Comparison of ENCODE assay signal across 26 cellular contexts in the genomic region with DNA sequence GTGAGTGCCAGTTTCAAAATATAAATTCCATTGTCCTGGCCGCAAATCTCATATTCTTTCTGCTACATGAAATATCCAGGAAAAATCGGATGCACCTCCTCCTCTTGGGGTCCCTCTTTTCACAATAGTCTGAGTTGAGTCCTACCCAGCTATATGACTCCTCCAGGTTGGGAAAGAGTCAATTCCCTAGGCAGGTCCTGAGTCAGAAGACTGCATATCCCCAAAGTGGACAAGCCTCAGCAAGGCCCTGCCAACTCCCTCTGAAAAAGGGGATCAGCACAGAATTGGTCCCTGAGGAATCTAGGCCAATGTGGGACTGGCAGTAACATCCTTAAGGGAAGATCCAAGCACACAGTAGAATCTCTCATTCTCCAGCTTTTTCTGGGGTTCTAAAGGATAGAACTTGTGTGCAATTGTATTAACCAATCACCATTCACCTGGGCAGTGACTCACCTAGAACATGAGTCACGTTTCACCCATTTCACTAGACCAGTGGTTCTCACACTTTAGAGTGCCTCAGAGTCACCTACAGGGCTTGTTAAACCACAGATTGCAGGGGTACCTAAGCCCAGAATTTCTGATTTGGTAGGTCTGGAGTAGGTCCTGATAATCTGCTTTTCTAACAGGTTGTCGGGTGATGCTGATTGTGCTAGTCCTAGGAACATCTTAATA. TPM values are rescaled to one million over a fixed set of nuclear protein-coding genes. Genes with fewer than 3 reads are reported as not detected.
DNase-seq lines count a peak whose midpoint lies in the region; ATAC-seq lines count a peak whose summit lies in the region.
"Had no signal": no experiment of that assay in that cellular context is flagged by ENCODE, and none has a peak within 500 bp of the region (broad histone marks: within the 10 kb centered on the region; RNA-seq: fewer than 3 reads in every experiment).

No MANE protein-coding gene starts in this region.

- H3K36me3 Mint-ChIP-seq in activated naive CD8-positive, alpha-beta T cell treated with anti-CD3 and anti-CD28 coated beads, Interleukin-2, amount 50 U/mL, for 24 hours (ENCODE audit: low read depth), result no peaks in the 10 kb centered on the region
- H3K36me3 Mint-ChIP-seq in activated naive CD8-positive, alpha-beta T cell treated with anti-CD3 and anti-CD28 coated beads for 36 hours, result no peaks in the 10 kb centered on the region
- H3K36me3 Mint-ChIP-seq in stimulated activated effector memory CD8-positive, alpha-beta T cell treated with anti-CD3 and anti-CD28 coated beads, Interleukin-12 subunit alpha, Interleukin-12 subunit beta, amount 100 ng/mL, for 72 hours, result no peaks in the 10 kb centered on the region
- H3K36me3 Mint-ChIP-seq: CD4-positive, CD25-positive, alpha-beta regulatory T cell; stimulated activated naive B cell treated with anti-CD40 and anti-IgM and Interleukin-4, amounts not matched to agents 10 μg/mL and 1 μg/mL and 100 μg/mL, for 72 hours; T-cell had no signal

- ATAC-seq in activated naive CD8-positive, alpha-beta T cell treated with anti-CD3 and anti-CD28 coated beads, Interleukin-2, amount 50 U/mL, for 24 hours, result peak; percentile 63
- ATAC-seq in stimulated activated effector memory CD8-positive, alpha-beta T cell treated with anti-CD3 and anti-CD28 coated beads, Interleukin-12 subunit alpha, Interleukin-12 subunit beta, amount 100 ng/mL, for 72 hours, result peak; percentile 61
- ATAC-seq: effector memory CD8-positive, alpha-beta T cell; left lung; stimulated activated naive B cell treated with anti-CD40 and anti-IgM and Interleukin-4, amounts not matched to agents 10 μg/mL and 1 μg/mL and 100 μg/mL, for 72 hours; T-cell had no signal

- H3K4me1 Mint-ChIP-seq in activated naive CD8-positive, alpha-beta T cell treated with anti-CD3 and anti-CD28 coated beads, Interleukin-2, amount 50 U/mL, for 24 hours, result no peaks in the 10 kb centered on the region
- H3K4me1 Mint-ChIP-seq in activated naive CD8-positive, alpha-beta T cell treated with anti-CD3 and anti-CD28 coated beads for 36 hours, result no peaks in the 10 kb centered on the region
- no peaks in the 10 kb centered on the region for H3K4me1 Mint-ChIP-seq in stimulated activated effector memory CD8-positive, alpha-beta T cell treated with anti-CD3 and anti-CD28 coated beads, Interleukin-12 subunit alpha, Interleukin-12 subunit beta, amount 100 ng/mL, for 72 hours
- H3K4me1 Mint-ChIP-seq: CD4-positive, CD25-positive, alpha-beta regulatory T cell; stimulated activated naive B cell treated with anti-CD40 and anti-IgM and Interleukin-4, amounts not matched to agents 10 μg/mL and 1 μg/mL and 100 μg/mL, for 72 hours; T-cell had no signal

- no peaks in the 10 kb centered on the region for H3K27me3 Mint-ChIP-seq in activated naive CD8-positive, alpha-beta T cell treated with anti-CD3 and anti-CD28 coated beads, Interleukin-2, amount 50 U/mL, for 24 hours
- H3K27me3 Mint-ChIP-seq in activated naive CD8-positive, alpha-beta T cell treated with anti-CD3 and anti-CD28 coated beads for 36 hours, result no peaks in the 10 kb centered on the region

- no peaks in the 10 kb centered on the region for H3K9me3 Mint-ChIP-seq in activated naive CD8-positive, alpha-beta T cell treated with anti-CD3 and anti-CD28 coated beads, Interleukin-2, amount 50 U/mL, for 24 hours
- H3K9me3 Mint-ChIP-seq in activated naive CD8-positive, alpha-beta T cell treated with anti-CD3 and anti-CD28 coated beads for 36 hours, result peaks cover 9% of the 10 kb centered on the region
- H3K9me3 Mint-ChIP-seq in stimulated activated effector memory CD8-positive, alpha-beta T cell treated with anti-CD3 and anti-CD28 coated beads, Interleukin-12 subunit alpha, Interleukin-12 subunit beta, amount 100 ng/mL, for 72 hours, result peaks cover 4% of the 10 kb centered on the region
- H3K9me3 Mint-ChIP-seq: nephron had no signal

- H3K27ac Mint-ChIP-seq in activated naive CD8-positive, alpha-beta T cell treated with anti-CD3 and anti-CD28 coated beads, Interleukin-2, amount 50 U/mL, for 24 hours, result no peak overlapping the region
- H3K27ac Mint-ChIP-seq in activated naive CD8-positive, alpha-beta T cell treated with anti-CD3 and anti-CD28 coated beads for 36 hours, result no peak overlapping the region
- H3K27ac Mint-ChIP-seq in stimulated activated effector memory CD8-positive, alpha-beta T cell treated with anti-CD3 and anti-CD28 coated beads, Interleukin-12 subunit alpha, Interleukin-12 subunit beta, amount 100 ng/mL, for 72 hours, result no peak overlapping the region
- H3K27ac Mint-ChIP-seq: CD4-positive, CD25-positive, alpha-beta regulatory T cell; effector memory CD8-positive, alpha-beta T cell; nephron; stimulated activated naive B cell treated with anti-CD40 and anti-IgM and Interleukin-4, amounts not matched to agents 10 μg/mL and 1 μg/mL and 100 μg/mL, for 72 hours; T-cell had no signal

- H3K4me3 Mint-ChIP-seq in activated naive CD8-positive, alpha-beta T cell treated with anti-CD3 and anti-CD28 coated beads, Interleukin-2, amount 50 U/mL, for 24 hours, result no peak overlapping the region
- H3K4me3 Mint-ChIP-seq in activated naive CD8-positive, alpha-beta T cell treated with anti-CD3 and anti-CD28 coated beads for 36 hours, result no peak overlapping the region
- no peak overlapping the region for H3K4me3 Mint-ChIP-seq in stimulated activated effector memory CD8-positive, alpha-beta T cell treated with anti-CD3 and anti-CD28 coated beads, Interleukin-12 subunit alpha, Interleukin-12 subunit beta, amount 100 ng/mL, for 72 hours
- H3K4me3 Mint-ChIP-seq: CD4-positive, CD25-positive, alpha-beta regulatory T cell; effector memory CD8-positive, alpha-beta T cell; nephron; stimulated activated naive B cell treated with anti-CD40 and anti-IgM and Interleukin-4, amounts not matched to agents 10 μg/mL and 1 μg/mL and 100 μg/mL, for 72 hours; T-cell had no signal

- no peak for DNase-seq in activated naive CD8-positive, alpha-beta T cell treated with anti-CD3 and anti-CD28 coated beads, Interleukin-2, amount 50 U/mL, for 24 hours
- no peak for DNase-seq in activated naive CD8-positive, alpha-beta T cell treated with anti-CD3 and anti-CD28 coated beads for 36 hours
- DNase-seq in LoVo (ENCODE audit: low spot score) (peak; percentile 9), astrocyte of the hippocampus (ENCODE audit: low read depth, low spot score) (peak; percentile 8), DMS153 treated with DMSO at 0.1 percent for 48 hours (lab: John Stamatoyannopoulos, UW; ENCODE audit: unreplicated experiment) (no peak), activated gamma-delta T cell (lab: John Stamatoyannopoulos, UW) (no peak)
- no peak for DNase-seq in stimulated activated effector memory CD8-positive, alpha-beta T cell treated with anti-CD3 and anti-CD28 coated beads, Interleukin-12 subunit alpha, Interleukin-12 subunit beta, amount 100 ng/mL, for 72 hours (ENCODE audit: low spot score in 2 of 2)
- DNase-seq in stimulated activated CD8-positive, alpha-beta memory T cell treated with anti-CD3 and anti-CD28 coated beads, Interleukin-4, amount 100 ng/mL, for 48 hours, result no peak
- DNase-seq: activated CD4-positive, alpha-beta T cell treated with anti-CD3 and anti-CD28 coated beads, Interleukin-2, amount 50 U/mL, for 4 hours; activated naive CD4-positive, alpha-beta T cell treated with Interleukin-2 at 50 U/mL for 16 hours; CD4-positive, CD25-positive, alpha-beta regulatory T cell; DMS 273 treated with DMSO at 0.1 percent for 48 hours; effector memory CD8-positive, alpha-beta T cell; head of caudate nucleus; Karpas-422; left lung; midbrain; NCI-H1105; NCI-H2107; NCI-H526; posterior cingulate gyrus; SIG-M5; stimulated activated naive B cell treated with anti-CD40 and anti-IgM and Interleukin-4, amounts not matched to agents 10 μg/mL and 1 μg/mL and 100 μg/mL, for 72 hours; T-cell; thyroid gland had no signal

RNA-seq across cellular contexts. Expression of a gene that starts 44.7 kb away (rescaled TPM):
- total RNA-seq in activated naive CD8-positive, alpha-beta T cell treated with anti-CD3 and anti-CD28 coated beads for 36 hours, result not detected
- total RNA-seq: CD4-positive, CD25-positive, alpha-beta regulatory T cell; left lung; T-cell; thyroid gland had no signal

Comparison
In these comparisons a context has a peak if more than half of its experiments do, and no peak if none do; other contexts are left out.
1. DNase-seq: peak in LoVo (single experiment) and astrocyte of the hippocampus (single experiment); none in activated naive CD8-positive, alpha-beta T cell treated with anti-CD3 and anti-CD28 coated beads, Interleukin-2, amount 50 U/mL, for 24 hours (single experiment), activated naive CD8-positive, alpha-beta T cell treated with anti-CD3 and anti-CD28 coated beads for 36 hours (single experiment), stimulated activated effector memory CD8-positive, alpha-beta T cell treated with anti-CD3 and anti-CD28 coated beads, Interleukin-12 subunit alpha, Interleukin-12 subunit beta, amount 100 ng/mL, for 72 hours (0 of 2), stimulated activated CD8-positive, alpha-beta memory T cell treated with anti-CD3 and anti-CD28 coated beads, Interleukin-4, amount 100 ng/mL, for 48 hours (single experiment), DMS153 treated with DMSO at 0.1 percent for 48 hours (single experiment) and activated gamma-delta T cell (single experiment).